18 cellular contexts compared by ENCODE assay signal in the genomic region with DNA sequence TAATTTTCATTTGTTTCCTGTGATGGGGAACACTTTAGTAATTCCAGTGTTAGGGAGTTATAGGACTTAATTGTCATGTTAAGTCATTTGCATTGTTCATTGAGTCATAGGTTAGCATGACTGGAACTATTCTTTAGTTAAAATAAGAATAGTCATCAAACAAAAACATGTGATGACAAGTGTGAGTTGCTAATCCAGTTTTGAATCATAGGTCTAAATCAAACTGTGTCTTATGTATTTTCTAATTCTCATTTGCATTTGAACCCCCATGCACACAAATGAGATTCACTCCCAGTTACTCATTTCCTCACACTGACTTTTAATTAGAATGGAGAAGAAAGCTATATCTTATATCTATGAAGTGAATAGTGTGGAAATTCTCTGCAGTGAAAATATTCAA.
DNase-seq lines count a peak whose midpoint lies in the region; ATAC-seq, FAIRE-seq and TF ChIP-seq lines count a peak whose summit lies in the region.
"Had no signal": no experiment of that assay in that cellular context is flagged by ENCODE, and none has a peak within 500 bp of the region (broad histone marks: within the 10 kb centered on the region; RNA-seq: fewer than 3 reads in every experiment).

No MANE protein-coding gene starts in this region.

- intact Hi-C loops in activated naive CD4-positive, alpha-beta T cell treated with anti-CD3 and anti-CD28 coated beads for 36 hours (cut with micrococcal nuclease): no loop called here

- no peaks in the 10 kb centered on the region for H3K36me3 Mint-ChIP-seq in activated naive CD4-positive, alpha-beta T cell treated with anti-CD3 and anti-CD28 coated beads for 36 hours (ENCODE audit: low read depth)
- H3K36me3 Mint-ChIP-seq: CD4-positive, alpha-beta memory T cell had no signal

- no peaks in the 10 kb centered on the region for H3K79me2 ChIP-seq in keratinocyte (ENCODE audit: control insufficient read depth, insufficient read depth, low read length)

- H3K27me3 Mint-ChIP-seq in activated naive CD4-positive, alpha-beta T cell treated with anti-CD3 and anti-CD28 coated beads for 36 hours (ENCODE audit: low read depth): no peaks in the 10 kb centered on the region
- H3K27me3 Mint-ChIP-seq: CD4-positive, alpha-beta memory T cell had no signal

- no peaks in the 10 kb centered on the region for H3K4me1 Mint-ChIP-seq in activated naive CD4-positive, alpha-beta T cell treated with anti-CD3 and anti-CD28 coated beads for 36 hours (ENCODE audit: low read depth)
- H3K4me1 Mint-ChIP-seq: CD4-positive, alpha-beta memory T cell had no signal

- CTCF ChIA-PET in activated naive CD4-positive, alpha-beta T cell treated with anti-CD3 and anti-CD28 coated beads for 36 hours (lab: Charles Lee): no interaction called here

- H4K20me1 ChIP-seq in keratinocyte (ENCODE audit: control insufficient read depth, extremely low read depth, insufficient read depth, low read length): no peaks in the 10 kb centered on the region

- H3K4me2 ChIP-seq in keratinocyte (ENCODE audit: control insufficient read depth, extremely low read depth, insufficient read depth, low read depth, low read length): peak overlapping the region; percentile 58

- no peak for TF ChIP-seq CTCF in bronchial epithelial cell (IDR thresholded peaks at IDR 0.05; ENCODE audit: insufficient read depth, low read length, severe bottlenecking)
- no peak for TF ChIP-seq CTCF in keratinocyte (optimal IDR thresholded peaks at IDR 0.05 in 1 of 3, IDR thresholded peaks at IDR 0.05 in 1 of 3, conservative IDR thresholded peaks at IDR 0.05 in 1 of 3; ENCODE audit: extremely low read depth in 1 of 3, insufficient read depth in 2 of 3, low read length in 3 of 3)

- H3K27ac ChIP-seq in keratinocyte (ENCODE audit: control insufficient read depth, insufficient read depth, low read length): peak overlapping the region; percentile 80
- H3K27ac ChIP-seq: C4-2B, HL-60 had no signal

- no peak overlapping the region for H3K4me3 ChIP-seq in bronchial epithelial cell (ENCODE audit: low read depth, low read length)
- peak overlapping the region in 2 of 3 experiments; percentile 2 to 14 for H3K4me3 ChIP-seq in keratinocyte (ENCODE audit: control insufficient read depth in 2 of 3, extremely low read depth in 1 of 3, insufficient read depth in 2 of 3, low read depth in 1 of 3, low read length in 3 of 3)
- H3K4me3 ChIP-seq: GM12878 had no signal

- H3K36me3 ChIP-seq in bronchial epithelial cell (ENCODE audit: control insufficient read depth, insufficient read depth, low read length) (no peaks in the 10 kb centered on the region), keratinocyte (ENCODE audit: control insufficient read depth in 2 of 2, extremely low read depth in 1 of 2, insufficient read depth in 2 of 2, low read length in 2 of 2) (no peaks in the 10 kb centered on the region)
- H3K36me3 ChIP-seq: BE2C had no signal

- H3K4me1 ChIP-seq in keratinocyte (ENCODE audit: control insufficient read depth, extremely low read depth, insufficient read depth, low read length): peaks cover 30% of the 10 kb centered on the region
- H3K4me1 ChIP-seq: BE2C had no signal

- no peaks in the 10 kb centered on the region for H3K27me3 ChIP-seq in bronchial epithelial cell (ENCODE audit: control insufficient read depth, insufficient read depth, low read length)
- no peaks in the 10 kb centered on the region for H3K27me3 ChIP-seq in keratinocyte (ENCODE audit: control insufficient read depth, extremely low read depth, insufficient read depth, low read length)
- H3K27me3 ChIP-seq: BE2C had no signal

- H2AFZ ChIP-seq in keratinocyte (ENCODE audit: control insufficient read depth, low read length): no peak overlapping the region

- DNase-seq in ELR (ENCODE audit: low read depth): peak; percentile 7
- peak; percentile 4 for DNase-seq in RKO (ENCODE audit: low spot score)
- peak; percentile 98 for DNase-seq in bronchial epithelial cell (ENCODE audit: low read depth)
- DNase-seq in keratinocyte (ENCODE audit: low read depth, low spot score): peak; percentile 23
- no peak for DNase-seq in activated naive CD4-positive, alpha-beta T cell treated with anti-CD3 and anti-CD28 coated beads for 36 hours
- DNase-seq in left lobe of liver (ENCODE audit: low spot score): no peak
- no peak for DNase-seq in stimulated activated CD4-positive, alpha-beta T cell treated with anti-CD3 and anti-CD28 coated beads, Interleukin-15, amount 100 ng/mL, for 24 hours
- DNase-seq: BE2C; CD4-positive, alpha-beta memory T cell; COR-L47; DMS153 had no signal

- peaks cover 8% of the 10 kb centered on the region for H3K9me3 Mint-ChIP-seq in activated naive CD4-positive, alpha-beta T cell treated with anti-CD3 and anti-CD28 coated beads for 36 hours

- dilution Hi-C loops in keratinocyte (cut with MboI; ENCODE audit: extremely low pct_ligation_motif_present, low sequenced_read_pairs): no loop called here

- no peak for ATAC-seq in left lobe of liver
- ATAC-seq: GM12878, HCT116 had no signal

- no peaks in the 10 kb centered on the region for H3K9me3 ChIP-seq in keratinocyte (ENCODE audit: control insufficient read depth, low read depth, low read length)
- H3K9me3 ChIP-seq: BE2C had no signal

- no peaks in the 10 kb centered on the region for H3K9me1 ChIP-seq in keratinocyte (ENCODE audit: control insufficient read depth, extremely low read depth, insufficient read depth, low read length)

- H3K27ac Mint-ChIP-seq in activated naive CD4-positive, alpha-beta T cell treated with anti-CD3 and anti-CD28 coated beads for 36 hours: no peak overlapping the region
- H3K27ac Mint-ChIP-seq: CD4-positive, alpha-beta memory T cell had no signal

- no peak overlapping the region for H3K4me3 Mint-ChIP-seq in activated naive CD4-positive, alpha-beta T cell treated with anti-CD3 and anti-CD28 coated beads for 36 hours
- H3K4me3 Mint-ChIP-seq: CD4-positive, alpha-beta memory T cell had no signal

- FAIRE-seq in bronchial epithelial cell (lab: Jason Lieb, UNC): no peak
- FAIRE-seq in keratinocyte (lab: Jason Lieb, UNC): no peak
- FAIRE-seq: D721Med, GM12878, GM18507, H54 had no signal

- H3K9ac ChIP-seq in keratinocyte (ENCODE audit: control insufficient read depth, extremely low read depth, insufficient read depth, low read length): peak overlapping the region; percentile 53

Comparison
In these comparisons a context has a peak if more than half of its experiments do, and no peak if none do; other contexts are left out.
1. DNase-seq: peak in ELR (single experiment), RKO (single experiment), bronchial epithelial cell (single experiment) and keratinocyte (single experiment); none in activated naive CD4-positive, alpha-beta T cell treated with anti-CD3 and anti-CD28 coated beads for 36 hours (single experiment), left lobe of liver (single experiment) and stimulated activated CD4-positive, alpha-beta T cell treated with anti-CD3 and anti-CD28 coated beads, Interleukin-15, amount 100 ng/mL, for 24 hours (single experiment).